Comparison of ENCODE assay signal across 24 cellular contexts in the genomic region with DNA sequence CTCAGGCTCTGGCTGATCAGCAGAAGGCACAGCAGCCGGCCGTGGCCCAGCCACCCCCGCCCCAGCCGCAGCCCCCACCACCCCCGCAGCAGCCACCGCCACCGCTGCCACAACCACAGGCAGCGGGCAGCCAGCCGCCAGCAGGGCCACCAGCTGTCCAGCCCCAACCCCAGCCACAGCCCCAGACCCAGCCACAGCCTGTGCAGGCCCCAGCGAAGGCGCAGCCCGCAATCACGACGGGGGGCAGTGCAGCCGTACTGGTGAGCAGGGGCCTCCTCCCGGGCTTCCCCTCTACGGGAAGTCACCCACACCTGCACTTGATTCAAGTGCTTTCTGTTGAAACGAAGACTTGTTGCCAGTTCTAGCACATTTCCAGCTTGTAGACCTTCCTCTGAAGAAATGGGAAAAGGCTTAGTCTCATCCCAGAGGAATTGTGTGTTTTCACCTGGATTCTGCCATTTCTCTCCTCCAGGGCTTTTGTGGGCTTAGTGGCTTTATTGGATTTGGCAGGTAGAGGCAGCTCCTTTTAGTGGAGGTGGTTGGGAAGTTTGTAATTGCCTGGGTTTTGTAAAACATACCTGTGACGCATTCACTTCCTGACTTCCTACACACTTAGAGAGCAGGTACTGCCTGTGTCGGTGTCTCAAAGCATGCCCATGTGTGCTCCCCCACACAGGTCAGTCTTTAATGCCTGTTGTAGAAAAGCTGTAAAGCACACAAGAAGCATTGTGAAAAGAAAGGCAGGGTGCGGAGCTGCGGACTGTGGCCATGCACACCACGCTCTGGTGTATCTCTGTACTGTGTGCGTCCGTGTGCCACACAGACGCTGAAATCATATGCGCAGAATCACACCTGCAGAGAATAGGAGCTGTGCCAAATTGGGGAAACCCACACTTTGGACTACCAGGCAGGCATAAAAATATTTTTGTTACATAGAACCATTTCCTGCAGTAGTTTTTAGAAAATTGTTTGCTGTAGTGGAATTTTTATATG.
"Had no signal": no experiment of that assay in that cellular context is flagged by ENCODE, and none has a peak within 500 bp of the region (broad histone marks: within the 10 kb centered on the region; RNA-seq: fewer than 3 reads in every experiment).

No MANE protein-coding gene starts in this region.

- FAIRE-seq: pancreas, small intestine had no signal

- H3K4me1 ChIP-seq: colonic mucosa, gastroesophageal sphincter, right lobe of liver, suprapubic skin had no signal

- H3K27ac ChIP-seq: colonic mucosa, gastroesophageal sphincter, heart right ventricle, pancreas, right lobe of liver, suprapubic skin had no signal

- H3K27me3 ChIP-seq: colonic mucosa, gastroesophageal sphincter, heart right ventricle, pancreas, right lobe of liver, suprapubic skin had no signal

- H3K4me1 Mint-ChIP-seq: brain; immature natural killer cell; stimulated activated naive CD8-positive, alpha-beta T cell treated with anti-CD3 and anti-CD28 coated beads, Interleukin-15, amount 100 ng/mL, for 72 hours had no signal

- H3K9me3 ChIP-seq: colonic mucosa, gastroesophageal sphincter, heart right ventricle, mucosa of descending colon, pancreas, right lobe of liver, suprapubic skin had no signal

- DNase-seq: activated CD8-positive, alpha-beta memory T cell treated with anti-CD3 and anti-CD28 coated beads for 24 hours; activated CD8-positive, alpha-beta memory T cell treated with anti-CD3 and anti-CD28 coated beads, Interleukin-2, amount 50 U/mL, for 48 hours; activated gamma-delta T cell; activated naive CD8-positive, alpha-beta T cell treated with anti-CD3 and anti-CD28 coated beads, Interleukin-2, amount 50 U/mL, for 24 hours; activated T-cell treated with anti-CD3 and anti-CD28 coated beads, Interleukin-2, amount 50 U/mL, for 48 hours; central memory CD4-positive, alpha-beta T cell; colonic mucosa; heart right ventricle; immature natural killer cell; left ventricle myocardium superior; mesenchymal stem cell; mucosa of descending colon; naive B cell; pancreas; right lobe of liver; small intestine; stimulated activated CD4-positive, alpha-beta T cell treated with anti-CD3 and anti-CD28 coated beads, Interleukin-15, amount 100 ng/mL, for 24 hours; stimulated activated CD4-positive, alpha-beta T cell treated with anti-CD3 and anti-CD28 coated beads, Interleukin-2, amount 100 ng/mL, for 48 hours; stimulated activated naive CD8-positive, alpha-beta T cell treated with anti-CD3 and anti-CD28 coated beads, Interleukin-15, amount 100 ng/mL, for 72 hours had no signal

- H3K4me3 ChIP-seq: colonic mucosa, gastroesophageal sphincter, heart right ventricle, mucosa of descending colon, pancreas, right lobe of liver, suprapubic skin had no signal

- H3K27me3 Mint-ChIP-seq: activated naive CD8-positive, alpha-beta T cell treated with anti-CD3 and anti-CD28 coated beads, Interleukin-2, amount 50 U/mL, for 24 hours; brain; naive B cell; stimulated activated naive CD8-positive, alpha-beta T cell treated with anti-CD3 and anti-CD28 coated beads, Interleukin-15, amount 100 ng/mL, for 72 hours; type B pancreatic cell had no signal

- H3K9me3 Mint-ChIP-seq: activated naive CD8-positive, alpha-beta T cell treated with anti-CD3 and anti-CD28 coated beads, Interleukin-2, amount 50 U/mL, for 24 hours; brain; immature natural killer cell; naive B cell; stimulated activated naive CD8-positive, alpha-beta T cell treated with anti-CD3 and anti-CD28 coated beads, Interleukin-15, amount 100 ng/mL, for 72 hours; T-helper 1 cell treated with Interleukin-12 subunit alpha and Interleukin-12 subunit beta and Interleukin-4 antibody, amounts not matched to agents 30 μg/mL and 1 μg/mL, for 36 hours; type B pancreatic cell had no signal

- H3K4me3 Mint-ChIP-seq: activated naive CD8-positive, alpha-beta T cell treated with anti-CD3 and anti-CD28 coated beads, Interleukin-2, amount 50 U/mL, for 24 hours; brain; immature natural killer cell; stimulated activated naive CD8-positive, alpha-beta T cell treated with anti-CD3 and anti-CD28 coated beads, Interleukin-15, amount 100 ng/mL, for 72 hours; T-helper 1 cell treated with Interleukin-12 subunit alpha and Interleukin-12 subunit beta and Interleukin-4 antibody, amounts not matched to agents 30 μg/mL and 1 μg/mL, for 36 hours; type B pancreatic cell had no signal

- H3K27ac Mint-ChIP-seq: activated naive CD8-positive, alpha-beta T cell treated with anti-CD3 and anti-CD28 coated beads, Interleukin-2, amount 50 U/mL, for 24 hours; T-helper 1 cell treated with Interleukin-12 subunit alpha and Interleukin-12 subunit beta and Interleukin-4 antibody, amounts not matched to agents 30 μg/mL and 1 μg/mL, for 36 hours; type B pancreatic cell had no signal
